In genomic region chr10:123994417-123995081, GRCh38 we compare ENCODE assay signal across 8 cellular contexts.
DNase-seq lines count a peak whose midpoint lies in the region; ATAC-seq lines count a peak whose summit lies in the region.

No MANE protein-coding gene starts in this region.

- peaks cover 15% of the 10 kb centered on the region for H3K27me3 Mint-ChIP-seq in memory B cell

- peak overlapping the region; percentile 83 for H3K4me3 Mint-ChIP-seq in memory B cell

- H3K36me3 Mint-ChIP-seq in memory B cell = peaks cover 3% of the 10 kb centered on the region

- H3K4me1 Mint-ChIP-seq in memory B cell = peaks cover 27% of the 10 kb centered on the region

- no peaks in the 10 kb centered on the region for H3K9me3 ChIP-seq in effector memory CD4-positive, alpha-beta T cell (ENCODE audit: control insufficient read depth, low read length)

- no peak overlapping the region for H3K27ac Mint-ChIP-seq in memory B cell

- no peak overlapping the region for H3K27ac ChIP-seq in effector memory CD4-positive, alpha-beta T cell (ENCODE audit: insufficient read depth, low read length, poor library complexity, severe bottlenecking)

- no peaks in the 10 kb centered on the region for H3K9me3 Mint-ChIP-seq in memory B cell

- peaks cover 19% of the 10 kb centered on the region for H3K27me3 ChIP-seq in effector memory CD4-positive, alpha-beta T cell (replicated peaks; ENCODE audit: control insufficient read depth, insufficient read depth, low read length, poor library complexity, severe bottlenecking)

- H3K4me1 ChIP-seq in effector memory CD4-positive, alpha-beta T cell (ENCODE audit: control insufficient read depth, insufficient read depth, low read length, poor library complexity, severe bottlenecking) = peaks cover 11% of the 10 kb centered on the region

- peak; percentile 60 for ATAC-seq in HG03135 (IDR thresholded peaks at IDR 0.05; ENCODE audit: unreplicated experiment)
- ATAC-seq in memory B cell (ENCODE audit: low read depth) = peak; percentile 68
- ATAC-seq in GM18517 (IDR thresholded peaks at IDR 0.05; ENCODE audit: unreplicated experiment) = no peak

- H3K36me3 ChIP-seq in effector memory CD4-positive, alpha-beta T cell (ENCODE audit: control insufficient read depth, insufficient read depth, low read length) = no peaks in the 10 kb centered on the region

- DNase-seq in ELR (ENCODE audit: low read depth) = peak; percentile 80
- DNase-seq in NCI-H526 (lab: John Stamatoyannopoulos, UW) = peak; percentile 38 to 88
- DNase-seq in activated CD8-positive, alpha-beta memory T cell treated with anti-CD3 and anti-CD28 coated beads for 24 hours = peak; percentile 96
- peak; percentile 51 to 71 (median 55) for DNase-seq in effector memory CD4-positive, alpha-beta T cell
- peak; percentile 88 to 96 for DNase-seq in memory B cell (ENCODE audit: low spot score in 2 of 2)
- DNase-seq in stimulated activated CD4-positive, alpha-beta T cell treated with anti-CD3 and anti-CD28 coated beads, TNF-alpha, amount 100 ng/mL, for 48 hours (ENCODE audit: low read depth in 3 of 3) = peak; percentile 57 to 72 (median 66)

- H3K4me3 ChIP-seq in effector memory CD4-positive, alpha-beta T cell (ENCODE audit: insufficient read depth, low read depth, low read length, poor library complexity, severe bottlenecking) = peak overlapping the region; percentile 27
